1 cellular context compared by ENCODE assay signal in the genomic region with DNA sequence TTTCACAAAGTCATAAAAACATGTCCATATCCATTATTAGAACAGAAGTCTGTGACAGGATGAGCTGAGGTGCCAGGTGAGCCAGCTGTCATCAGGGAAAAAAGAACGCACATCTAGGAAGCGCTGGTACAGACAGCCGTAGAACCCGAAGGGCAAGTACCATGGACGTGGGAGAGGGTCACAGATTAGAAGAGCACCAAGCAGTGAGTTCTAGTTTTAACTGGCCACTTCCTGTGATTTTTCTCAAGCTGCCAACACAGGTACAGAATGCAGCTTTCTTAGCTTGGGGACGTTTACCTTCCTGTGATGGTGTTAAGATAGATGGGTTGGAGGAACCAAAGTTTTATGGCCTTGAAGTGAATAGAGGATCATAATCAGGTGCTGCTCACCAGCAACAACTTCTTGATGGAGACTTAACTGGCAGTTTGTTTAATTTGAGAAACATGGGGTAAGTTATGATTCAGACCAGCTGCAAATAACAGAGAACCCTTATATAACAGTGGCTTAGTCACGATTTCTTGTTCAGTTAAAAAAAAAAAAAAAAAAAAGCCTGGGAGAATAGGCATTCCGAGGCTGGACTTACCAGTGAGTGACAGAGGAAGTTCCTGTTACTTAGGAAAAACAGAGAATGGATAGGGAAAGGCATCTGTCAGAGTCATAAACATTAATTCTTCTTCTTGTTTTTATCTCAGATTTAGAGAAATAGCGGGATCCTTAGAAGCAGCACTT.
TF ChIP-seq lines count a peak whose summit lies in the region.

No MANE protein-coding gene starts in this region.

TF ChIP-seq in HepG2, 621 proteins besides CTCF, POLR2A, EP300 and RAD21:
- TF ChIP-seq ZNF343 (CRISPR knock-in tag; IDR thresholded peaks at IDR 0.05) (no peak), ZNF512 (CRISPR knock-in tag; IDR thresholded peaks at IDR 0.05) (no peak), ZC3H4 (CRISPR knock-in tag; IDR thresholded peaks at IDR 0.05; ENCODE audit: borderline replicate concordance) (no peak), NFE2L1 (CRISPR knock-in tag; IDR thresholded peaks at IDR 0.05; ENCODE audit: borderline replicate concordance) (no peak), ZBTB10 (CRISPR knock-in tag; IDR thresholded peaks at IDR 0.05; ENCODE audit: borderline replicate concordance) (no peak), ZNF326 (CRISPR knock-in tag; IDR thresholded peaks at IDR 0.05; ENCODE audit: borderline replicate concordance) (no peak), ZNF713 (CRISPR knock-in tag; IDR thresholded peaks at IDR 0.05) (no peak), ZNF614 (CRISPR knock-in tag; IDR thresholded peaks at IDR 0.05; ENCODE audit: borderline replicate concordance) (no peak), ZNF761 (CRISPR knock-in tag; conservative IDR thresholded peaks at IDR 0.05) (no peak), GABPB1 (CRISPR knock-in tag; IDR thresholded peaks at IDR 0.05) (no peak), NFE2L2 (IDR thresholded peaks at IDR 0.05; ENCODE audit: low read length) (no peak), RFX3 (CRISPR knock-in tag; IDR thresholded peaks at IDR 0.05) (no peak), ZFP62 (CRISPR knock-in tag; IDR thresholded peaks at IDR 0.05) (no peak), ZNF335 (CRISPR knock-in tag; IDR thresholded peaks at IDR 0.05) (no peak), ARNT2 (CRISPR knock-in tag; IDR thresholded peaks at IDR 0.05; ENCODE audit: low read depth) (no peak)
- TF ChIP-seq, protein P1, sequence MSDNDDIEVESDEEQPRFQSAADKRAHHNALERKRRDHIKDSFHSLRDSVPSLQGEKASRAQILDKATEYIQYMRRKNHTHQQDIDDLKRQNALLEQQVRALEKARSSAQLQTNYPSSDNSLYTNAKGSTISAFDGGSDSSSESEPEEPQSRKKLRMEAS (IDR thresholded peaks at IDR 0.05), result no peak
